Comparison of ENCODE assay signal across 19 cellular contexts in the genomic region with DNA sequence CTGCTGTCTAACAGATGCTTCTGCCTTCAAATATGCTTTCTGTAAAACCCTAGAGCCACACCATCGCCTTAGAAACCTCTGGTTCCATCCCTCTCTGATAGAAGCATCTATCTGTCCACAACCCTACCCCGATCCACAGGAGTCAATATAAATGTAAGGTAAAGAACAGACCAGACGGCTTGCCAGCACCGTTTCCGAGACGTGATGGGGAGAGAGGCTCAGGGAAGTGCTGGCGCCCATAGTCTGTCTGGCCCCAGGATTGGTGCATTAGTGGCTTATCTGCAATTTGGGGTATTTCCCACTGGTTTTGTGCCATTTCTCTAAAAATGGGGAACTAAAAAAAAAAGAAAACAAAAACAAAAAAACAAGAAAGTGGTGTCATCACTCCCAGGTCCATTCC.
DNase-seq lines count a peak whose midpoint lies in the region; TF ChIP-seq lines count a peak whose summit lies in the region.
"Had no signal": no experiment of that assay in that cellular context is flagged by ENCODE, and none has a peak within 500 bp of the region (broad histone marks: within the 10 kb centered on the region; RNA-seq: fewer than 3 reads in every experiment).

No MANE protein-coding gene starts in this region.

- DNase-seq in CD14-positive monocyte (ENCODE audit: low spot score) = no peak
- peak; percentile 82 to 85 for DNase-seq in trophoblast cell
- DNase-seq in suprapubic skin (ENCODE audit: low spot score in 2 of 2) = peak in 1 of 2 donors; percentile 41
- no peak for DNase-seq in SW480 (ENCODE audit: low spot score)
- no peak for DNase-seq in NCI-H748 (lab: John Stamatoyannopoulos, UW; ENCODE audit: unreplicated experiment)
- no peak for DNase-seq in NCI-H1694 (lab: John Stamatoyannopoulos, UW)
- DNase-seq: ACHN; CD8-positive, alpha-beta memory T cell; COR-L47; DMS 273 treated with DMSO at 0.1 percent for 48 hours; DMS53; DND-41; EL; GOT3; H7; HFFc6 had no signal

- no peak overlapping the region for H2AK5ac ChIP-seq in trophoblast cell (ENCODE audit: low read length)

- no peaks in the 10 kb centered on the region for H3K36me3 ChIP-seq in esophagus (ENCODE audit: control insufficient read depth in 2 of 2, insufficient read depth in 2 of 2, low read length in 1 of 2)
- no peaks in the 10 kb centered on the region for H3K36me3 ChIP-seq in trophoblast cell (ENCODE audit: control insufficient read depth in 1 of 2, insufficient read depth in 2 of 2, low read length in 2 of 2)
- H3K36me3 ChIP-seq in suprapubic skin = no peaks in the 10 kb centered on the region

- peaks cover 1 to 5% (median 4%) of the 10 kb centered on the region in 7 donors for H3K9me3 Mint-ChIP-seq in CD14-positive monocyte

- no peak overlapping the region for H3K23ac ChIP-seq in trophoblast cell (ENCODE audit: low read length)

- peak overlapping the region in 6 of 7 donors; percentile 7 to 68 (median 31) for H3K27ac Mint-ChIP-seq in CD14-positive monocyte
- H3K27ac Mint-ChIP-seq: HFFc6 had no signal

- peaks cover 26% of the 10 kb centered on the region for H3K4me1 Mint-ChIP-seq in CD14-positive monocyte

- H3K27me3 ChIP-seq in esophagus (ENCODE audit: control insufficient read depth in 1 of 2, insufficient read depth in 2 of 2, low read length in 2 of 2) (no peaks in the 10 kb centered on the region), trophoblast cell (ENCODE audit: insufficient read depth, low read length) (no peaks in the 10 kb centered on the region), suprapubic skin (no peaks in the 10 kb centered on the region)

- WGBS in esophagus, 2 donors = 87 to 89% methylated on average over 7 of the region's 7 CpGs
- WGBS in trophoblast cell (ENCODE audit: extremely low coverage, insufficient coverage, insufficient read length) = no CpG with 5 or more reads among the region's 7 CpGs
- WGBS in suprapubic skin = 78% methylated on average over 7 of the region's 7 CpGs

- no peak for TF ChIP-seq EP300 in suprapubic skin (IDR thresholded peaks at IDR 0.05)

- H3K4me1 ChIP-seq in esophagus (ENCODE audit: control insufficient read depth in 2 of 2, insufficient read depth in 2 of 2, low read length in 1 of 2) (peaks cover 3 to 20% of the 10 kb centered on the region in 2 donors), trophoblast cell (ENCODE audit: control insufficient read depth in 1 of 2, insufficient read depth in 2 of 2, low read length in 2 of 2) (peaks cover 14% of the 10 kb centered on the region in 2 experiments), suprapubic skin (peaks cover 55% of the 10 kb centered on the region)

- H3K18ac ChIP-seq in trophoblast cell (ENCODE audit: low read length) = no peak overlapping the region

- TF ChIP-seq CTCF in CD14-positive monocyte (IDR thresholded peaks at IDR 0.05) (no peak), suprapubic skin (IDR thresholded peaks at IDR 0.05) (no peak)

- peaks cover 6 to 10% of the 10 kb centered on the region in 2 donors for H3K36me3 Mint-ChIP-seq in CD14-positive monocyte
- H3K36me3 Mint-ChIP-seq: CD8-positive, alpha-beta memory T cell had no signal

- H2BK12ac ChIP-seq in trophoblast cell (ENCODE audit: low read length) = no peak overlapping the region

- H3K4me2 ChIP-seq in trophoblast cell (ENCODE audit: low read length) = no peak overlapping the region

- peaks cover 0 to 3% (median 2%) of the 10 kb centered on the region in 3 donors for H3K27me3 Mint-ChIP-seq in CD14-positive monocyte (ENCODE audit: low read depth in 3 of 3)

- no peak overlapping the region for H3K9ac ChIP-seq in trophoblast cell (ENCODE audit: low read length)

- TF ChIP-seq POLR2A in suprapubic skin (IDR thresholded peaks at IDR 0.05) = no peak

- H3K4me3 Mint-ChIP-seq in CD14-positive monocyte = no peak overlapping the region
- H3K4me3 Mint-ChIP-seq: CD8-positive, alpha-beta memory T cell; HFFc6; IgD-negative memory B cell had no signal

- H3K9me3 ChIP-seq in esophagus (ENCODE audit: control insufficient read depth in 2 of 2, insufficient read depth in 1 of 2, low read depth in 1 of 2, low read length in 1 of 2) = no peaks in the 10 kb centered on the region
- no peaks in the 10 kb centered on the region for H3K9me3 ChIP-seq in trophoblast cell (ENCODE audit: insufficient read depth, low read depth, low read length)
- no peaks in the 10 kb centered on the region for H3K9me3 ChIP-seq in suprapubic skin

- no peak overlapping the region for H4K12ac ChIP-seq in trophoblast cell (ENCODE audit: low read depth, low read length)

- H4K8ac ChIP-seq in trophoblast cell (ENCODE audit: low read depth, low read length) = no peak overlapping the region

- H3K4ac ChIP-seq in trophoblast cell (ENCODE audit: low read depth, low read length) = no peak overlapping the region

- H3K27ac ChIP-seq in esophagus (ENCODE audit: low read depth in 2 of 2, low read length in 1 of 2) (peak overlapping the region; percentile 23 to 66), trophoblast cell (ENCODE audit: low read depth, low read length) (no peak overlapping the region), suprapubic skin (peak overlapping the region; percentile 72)

- intact Hi-C loops in CD14-positive monocyte (cut with micrococcal nuclease) = no loop called here

- H3K14ac ChIP-seq in trophoblast cell (ENCODE audit: low read length) = no peak overlapping the region

- H3K79me1 ChIP-seq in trophoblast cell (ENCODE audit: low read length) = no peaks in the 10 kb centered on the region

- H3K4me3 ChIP-seq in esophagus (ENCODE audit: low read depth in 1 of 2, low read length in 2 of 2) (no peak overlapping the region), trophoblast cell (ENCODE audit: low read depth, low read length) (no peak overlapping the region), suprapubic skin (no peak overlapping the region)
- H3K4me3 ChIP-seq: GM12878 had no signal

- no peak overlapping the region for H4K91ac ChIP-seq in trophoblast cell (ENCODE audit: low read depth, low read length)

- peaks cover 2% of the 10 kb centered on the region for H3K79me2 ChIP-seq in trophoblast cell (ENCODE audit: control insufficient read depth, insufficient read depth, low read length, poor library complexity)

- H2BK120ac ChIP-seq in trophoblast cell (ENCODE audit: insufficient read depth, low read length, poor library complexity) = no peak overlapping the region

- H2AFZ ChIP-seq in trophoblast cell (ENCODE audit: insufficient read depth, low read length, poor library complexity) = no peak overlapping the region

- no peak overlapping the region for H2BK5ac ChIP-seq in trophoblast cell (ENCODE audit: low read depth, low read length, poor library complexity)

Comparison
In these comparisons a context has a peak if more than half of its experiments do, and no peak if none do; other contexts are left out.
1. DNase-seq: peak in trophoblast cell (2 of 2); none in CD14-positive monocyte (single experiment), SW480 (single experiment), NCI-H748 (single experiment) and NCI-H1694 (single experiment).